ENCODE assay signal across 9 cellular contexts in genomic region chr16:53433509-53433908, GRCh38. TPM values are rescaled to one million over a fixed set of nuclear protein-coding genes. Genes with fewer than 3 reads are reported as not detected.
DNase-seq lines count a peak whose midpoint lies in the region; ATAC-seq and TF ChIP-seq lines count a peak whose summit lies in the region.
"Had no signal": no experiment of that assay in that cellular context is flagged by ENCODE, and none has a peak within 500 bp of the region (broad histone marks: within the 10 kb centered on the region; RNA-seq: fewer than 3 reads in every experiment).

No MANE protein-coding gene starts in this region.

- DNase-seq in chondrocyte (ENCODE audit: low spot score) = no peak
- DNase-seq in naive thymus-derived CD4-positive, alpha-beta T cell = no peak
- DNase-seq in NOMO-1 treated with dmso at 0.1 percent for 144 hours (lab: John Stamatoyannopoulos, UW; ENCODE audit: unreplicated experiment) = no peak
- DNase-seq in GM13977 (ENCODE audit: low spot score) = no peak
- DNase-seq in stimulated activated CD4-positive, alpha-beta T cell treated with anti-CD3 and anti-CD28 coated beads, Interleukin-2, amount 100 ng/mL, for 48 hours = no peak

- in situ Hi-C loops in GM13977 (cut with MboI; ENCODE audit: low pct_unique_long_range_greater_than_20kb, low sequenced_read_pairs, unreplicated experiment) = no loop called here

- no peaks in the 10 kb centered on the region for H3K9me3 Mint-ChIP-seq in IgD-negative memory B cell
- no peaks in the 10 kb centered on the region for H3K9me3 Mint-ChIP-seq in chondrocyte (ENCODE audit: low read depth)
- H3K9me3 Mint-ChIP-seq in naive thymus-derived CD4-positive, alpha-beta T cell = peaks cover 0 to 11% (median 2%) of the 10 kb centered on the region in 11 donors

- H3K9me3 ChIP-seq in naive thymus-derived CD4-positive, alpha-beta T cell (ENCODE audit: control insufficient read depth in 2 of 3, low read length in 3 of 3) = no peaks in the 10 kb centered on the region

- H3K79me2 ChIP-seq in ACC112 (ENCODE audit: control insufficient read depth, insufficient read depth, low read length, unreplicated experiment) = peaks cover 32% of the 10 kb centered on the region

- H3K4me1 ChIP-seq in ACC112 (ENCODE audit: control insufficient read depth, insufficient read depth, low read length, unreplicated experiment) = peaks cover 11% of the 10 kb centered on the region
- peaks cover 9 to 28% of the 10 kb centered on the region in 2 donors for H3K4me1 ChIP-seq in naive thymus-derived CD4-positive, alpha-beta T cell (ENCODE audit: control insufficient read depth in 2 of 2, insufficient read depth in 2 of 2, low read length in 2 of 2)

- peak overlapping the region; percentile 86 for H3K4me3 ChIP-seq in ACC112 (ENCODE audit: low read depth, low read length)
- peak overlapping the region; percentile 91 for H3K4me3 ChIP-seq in naive thymus-derived CD4-positive, alpha-beta T cell (ENCODE audit: low read length)

- H3K36me3 Mint-ChIP-seq in IgD-negative memory B cell (no peaks in the 10 kb centered on the region), chondrocyte (ENCODE audit: low read depth) (no peaks in the 10 kb centered on the region)
- H3K36me3 Mint-ChIP-seq in naive thymus-derived CD4-positive, alpha-beta T cell = peaks cover 3 to 18% (median 12%) of the 10 kb centered on the region in 5 donors

- no peak overlapping the region for H3K27ac ChIP-seq in ACC112 (ENCODE audit: low read depth, low read length)
- peak overlapping the region; percentile 90 for H3K27ac ChIP-seq in naive thymus-derived CD4-positive, alpha-beta T cell (ENCODE audit: low read depth, low read length)
- H3K27ac ChIP-seq: cardiac muscle cell had no signal

- no peaks in the 10 kb centered on the region for H3K36me3 ChIP-seq in ACC112 (ENCODE audit: insufficient read depth, low read length)
- peaks cover 0 to 10% (median 0%) of the 10 kb centered on the region in 3 experiments for H3K36me3 ChIP-seq in naive thymus-derived CD4-positive, alpha-beta T cell (ENCODE audit: control insufficient read depth in 2 of 3, insufficient read depth in 3 of 3, low read length in 3 of 3)
- H3K36me3 ChIP-seq: cardiac muscle cell had no signal

- peaks cover 5% of the 10 kb centered on the region; the same call in 1 of the 2 replicates for H3K27me3 ChIP-seq in ACC112 (ENCODE audit: insufficient read depth, low read length)
- no peaks in the 10 kb centered on the region for H3K27me3 ChIP-seq in naive thymus-derived CD4-positive, alpha-beta T cell (ENCODE audit: control insufficient read depth in 2 of 2, insufficient read depth in 2 of 2, low read length in 2 of 2)
- H3K27me3 ChIP-seq: cardiac muscle cell had no signal

- TF ChIP-seq CTCF in chondrocyte (IDR thresholded peaks at IDR 0.05) = no peak
- no peak for TF ChIP-seq CTCF in GM13977 (IDR thresholded peaks at IDR 0.05; ENCODE audit: extremely low read depth, insufficient read depth, missing control alignments)

- peak overlapping the region; percentile 100 for H2AFZ ChIP-seq in ACC112 (ENCODE audit: low read length, unreplicated experiment)

- H3K4me1 Mint-ChIP-seq in IgD-negative memory B cell (peaks cover 21 to 24% (median 23%) of the 10 kb centered on the region in 3 donors), chondrocyte (ENCODE audit: low read depth) (peaks cover 27% of the 10 kb centered on the region)
- peaks cover 18 to 38% (median 34%) of the 10 kb centered on the region in 7 donors for H3K4me1 Mint-ChIP-seq in naive thymus-derived CD4-positive, alpha-beta T cell

- POLR2A ChIA-PET in naive thymus-derived CD4-positive, alpha-beta T cell (lab: Charles Lee) = interaction anchor here (0.9 to 8.1 kb wide), 13 partner anchors 19 to 74 kb away, joined by 3 to 517 read pairs (median 7); partner anchors contain the start of gene AKTIP

- H3K27me3 Mint-ChIP-seq in IgD-negative memory B cell (peaks cover 2% of the 10 kb centered on the region), chondrocyte (ENCODE audit: low read depth) (peaks cover 13% of the 10 kb centered on the region)
- H3K27me3 Mint-ChIP-seq in naive thymus-derived CD4-positive, alpha-beta T cell = peaks cover 0 to 15% (median 0%) of the 10 kb centered on the region in 5 donors

- intact Hi-C loops in naive thymus-derived CD4-positive, alpha-beta T cell (cut with micrococcal nuclease) = no loop called here

- H3K27ac Mint-ChIP-seq in IgD-negative memory B cell = peak overlapping the region; percentile 83 to 92 (median 85)
- H3K27ac Mint-ChIP-seq in chondrocyte (ENCODE audit: unreplicated experiment) = peak overlapping the region; percentile 83
- H3K27ac Mint-ChIP-seq in naive thymus-derived CD4-positive, alpha-beta T cell = peak overlapping the region; percentile 87 to 98 (median 92)

- CTCF ChIA-PET in naive thymus-derived CD4-positive, alpha-beta T cell (lab: Charles Lee) = no interaction called here

- peak overlapping the region; percentile 86 to 97 (median 89) for H3K4me3 Mint-ChIP-seq in IgD-negative memory B cell
- peak overlapping the region; percentile 76 for H3K4me3 Mint-ChIP-seq in chondrocyte (ENCODE audit: unreplicated experiment)
- peak overlapping the region; percentile 79 to 100 (median 86) for H3K4me3 Mint-ChIP-seq in naive thymus-derived CD4-positive, alpha-beta T cell

- no peak for ATAC-seq in naive thymus-derived CD4-positive, alpha-beta T cell
- ATAC-seq in HG03135 (IDR thresholded peaks at IDR 0.05; ENCODE audit: unreplicated experiment) = no peak

RNA-seq across cellular contexts. Expression of gene RBL2, which starts 0.8 kb away (rescaled TPM):
- 77.4 TPM for polyA plus RNA-seq in IgD-negative memory B cell
- total RNA-seq in chondrocyte = 28.5 to 40.4 TPM (median 29.2 TPM) in 3 replicates
- total RNA-seq in naive thymus-derived CD4-positive, alpha-beta T cell = 100 to 1,000 TPM; 158 to 452 (median 206) TPM
- polyA plus RNA-seq in naive thymus-derived CD4-positive, alpha-beta T cell = 100 to 1,000 TPM; 253 to 328 TPM
